ENCODE assay signal across 1 cellular context in genomic region chr7:83413831-83414230, GRCh38.
TF ChIP-seq lines count a peak whose summit lies in the region.

No MANE protein-coding gene starts in this region.

TF ChIP-seq in GM23338, 12 proteins besides CTCF, POLR2A, EP300 and RAD21 (continued from another document):
- TF ChIP-seq, protein P1, sequence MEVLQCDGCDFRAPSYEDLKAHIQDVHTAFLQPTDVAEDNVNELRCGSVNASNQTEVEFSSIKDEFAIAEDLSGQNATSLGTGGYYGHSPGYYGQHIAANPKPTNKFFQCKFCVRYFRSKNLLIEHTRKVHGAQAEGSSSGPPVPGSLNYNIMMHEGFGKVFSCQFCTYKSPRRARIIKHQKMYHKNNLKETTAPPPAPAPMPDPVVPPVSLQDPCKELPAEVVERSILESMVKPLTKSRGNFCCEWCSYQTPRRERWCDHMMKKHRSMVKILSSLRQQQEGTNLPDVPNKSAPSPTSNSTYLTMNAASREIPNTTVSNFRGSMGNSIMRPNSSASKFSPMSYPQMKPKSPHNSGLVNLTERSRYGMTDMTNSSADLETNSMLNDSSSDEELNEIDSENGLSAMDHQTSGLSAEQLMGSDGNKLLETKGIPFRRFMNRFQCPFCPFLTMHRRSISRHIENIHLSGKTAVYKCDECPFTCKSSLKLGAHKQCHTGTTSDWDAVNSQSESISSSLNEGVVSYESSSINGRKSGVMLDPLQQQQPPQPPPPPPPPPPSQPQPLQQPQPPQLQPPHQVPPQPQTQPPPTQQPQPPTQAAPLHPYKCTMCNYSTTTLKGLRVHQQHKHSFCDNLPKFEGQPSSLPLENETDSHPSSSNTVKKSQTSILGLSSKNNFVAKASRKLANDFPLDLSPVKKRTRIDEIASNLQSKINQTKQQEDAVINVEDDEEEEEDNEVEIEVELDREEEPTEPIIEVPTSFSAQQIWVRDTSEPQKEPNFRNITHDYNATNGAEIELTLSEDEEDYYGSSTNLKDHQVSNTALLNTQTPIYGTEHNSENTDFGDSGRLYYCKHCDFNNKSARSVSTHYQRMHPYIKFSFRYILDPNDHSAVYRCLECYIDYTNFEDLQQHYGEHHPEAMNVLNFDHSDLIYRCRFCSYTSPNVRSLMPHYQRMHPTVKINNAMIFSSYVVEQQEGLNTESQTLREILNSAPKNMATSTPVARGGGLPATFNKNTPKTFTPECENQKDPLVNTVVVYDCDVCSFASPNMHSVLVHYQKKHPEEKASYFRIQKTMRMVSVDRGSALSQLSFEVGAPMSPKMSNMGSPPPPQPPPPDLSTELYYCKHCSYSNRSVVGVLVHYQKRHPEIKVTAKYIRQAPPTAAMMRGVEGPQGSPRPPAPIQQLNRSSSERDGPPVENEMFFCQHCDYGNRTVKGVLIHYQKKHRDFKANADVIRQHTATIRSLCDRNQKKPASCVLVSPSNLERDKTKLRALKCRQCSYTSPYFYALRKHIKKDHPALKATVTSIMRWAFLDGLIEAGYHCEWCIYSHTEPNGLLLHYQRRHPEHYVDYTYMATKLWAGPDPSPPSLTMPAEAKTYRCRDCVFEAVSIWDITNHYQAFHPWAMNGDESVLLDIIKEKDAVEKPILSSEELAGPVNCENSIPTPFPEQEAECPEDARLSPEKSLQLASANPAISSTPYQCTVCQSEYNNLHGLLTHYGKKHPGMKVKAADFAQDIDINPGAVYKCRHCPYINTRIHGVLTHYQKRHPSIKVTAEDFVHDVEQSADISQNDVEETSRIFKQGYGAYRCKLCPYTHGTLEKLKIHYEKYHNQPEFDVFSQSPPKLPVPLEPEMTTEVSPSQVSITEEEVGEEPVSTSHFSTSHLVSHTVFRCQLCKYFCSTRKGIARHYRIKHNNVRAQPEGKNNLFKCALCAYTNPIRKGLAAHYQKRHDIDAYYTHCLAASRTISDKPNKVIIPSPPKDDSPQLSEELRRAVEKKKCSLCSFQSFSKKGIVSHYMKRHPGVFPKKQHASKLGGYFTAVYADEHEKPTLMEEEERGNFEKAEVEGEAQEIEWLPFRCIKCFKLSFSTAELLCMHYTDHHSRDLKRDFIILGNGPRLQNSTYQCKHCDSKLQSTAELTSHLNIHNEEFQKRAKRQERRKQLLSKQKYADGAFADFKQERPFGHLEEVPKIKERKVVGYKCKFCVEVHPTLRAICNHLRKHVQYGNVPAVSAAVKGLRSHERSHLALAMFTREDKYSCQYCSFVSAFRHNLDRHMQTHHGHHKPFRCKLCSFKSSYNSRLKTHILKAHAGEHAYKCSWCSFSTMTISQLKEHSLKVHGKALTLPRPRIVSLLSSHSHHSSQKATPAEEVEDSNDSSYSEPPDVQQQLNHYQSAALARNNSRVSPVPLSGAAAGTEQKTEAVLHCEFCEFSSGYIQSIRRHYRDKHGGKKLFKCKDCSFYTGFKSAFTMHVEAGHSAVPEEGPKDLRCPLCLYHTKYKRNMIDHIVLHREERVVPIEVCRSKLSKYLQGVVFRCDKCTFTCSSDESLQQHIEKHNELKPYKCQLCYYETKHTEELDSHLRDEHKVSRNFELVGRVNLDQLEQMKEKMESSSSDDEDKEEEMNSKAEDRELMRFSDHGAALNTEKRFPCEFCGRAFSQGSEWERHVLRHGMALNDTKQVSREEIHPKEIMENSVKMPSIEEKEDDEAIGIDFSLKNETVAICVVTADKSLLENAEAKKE (CRISPR knock-in tag; IDR thresholded peaks at IDR 0.05) = no peak
- TF ChIP-seq STAT1 (IDR thresholded peaks at IDR 0.05; ENCODE audit: unreplicated experiment) = no peak
